1 cellular context compared by ENCODE assay signal in genomic region chr11:66638177-66639065, GRCh38.
TF ChIP-seq lines count a peak whose summit lies in the region.

RBM4 (plus strand) TSS chr11:66638703; CDS start chr11:66639712, 1,009 bp downstream.

TF ChIP-seq in HepG2, 621 proteins besides CTCF, POLR2A, EP300 and RAD21 (continued from another document and continues in another):
- TF ChIP-seq E2F1 (CRISPR knock-in tag; IDR thresholded peaks at IDR 0.05) (peak; percentile 53), ZSCAN9 (CRISPR knock-in tag; IDR thresholded peaks at IDR 0.05; ENCODE audit: borderline replicate concordance) (peak; percentile 64; the same call in 1 of the 2 replicates), RXRA (CRISPR knock-in tag; IDR thresholded peaks at IDR 0.05) (0 out of 2 replicates have a peak, but pooled peaks have one; percentile 35), ZFY (CRISPR knock-in tag; IDR thresholded peaks at IDR 0.05) (peak; percentile 64), ZIK1 (CRISPR knock-in tag; IDR thresholded peaks at IDR 0.05; ENCODE audit: borderline replicate concordance, low read depth) (no peak; the same call in 1 of the 2 replicates), KDM4B (CRISPR knock-in tag; IDR thresholded peaks at IDR 0.05) (0 out of 2 replicates have a peak, but pooled peaks have one; percentile 19), YEATS2 (CRISPR knock-in tag; IDR thresholded peaks at IDR 0.05; ENCODE audit: borderline replicate concordance) (peak; percentile 64; the same call in 1 of the 2 replicates), NR3C1 (CRISPR knock-in tag; IDR thresholded peaks at IDR 0.05) (no peak), NFIC (IDR thresholded peaks at IDR 0.05; ENCODE audit: low read length) (0 out of 2 replicates have a peak, but pooled peaks have one; percentile 36), HMGXB3 (CRISPR knock-in tag; IDR thresholded peaks at IDR 0.05; ENCODE audit: borderline replicate concordance) (peak; percentile 79), NFATC3 (CRISPR knock-in tag; IDR thresholded peaks at IDR 0.05) (0 out of 2 replicates have a peak, but pooled peaks have one; percentile 70), RAD51 (IDR thresholded peaks at IDR 0.05; ENCODE audit: borderline replicate concordance) (no peak), TFE3 (CRISPR knock-in tag; IDR thresholded peaks at IDR 0.05) (peak; percentile 21; the same call in 1 of the 2 replicates), ZNF552 (CRISPR knock-in tag; IDR thresholded peaks at IDR 0.05; ENCODE audit: borderline replicate concordance) (no peak), NKX3-1 (CRISPR knock-in tag; IDR thresholded peaks at IDR 0.05) (no peak), E2F5 (CRISPR knock-in tag; conservative IDR thresholded peaks at IDR 0.05) (peak; percentile 57), TRAFD1 (CRISPR knock-in tag; IDR thresholded peaks at IDR 0.05; ENCODE audit: borderline replicate concordance) (no peak), DRAP1 (CRISPR knock-in tag; IDR thresholded peaks at IDR 0.05) (peak; percentile 72), ZNF670 (CRISPR knock-in tag; IDR thresholded peaks at IDR 0.05; ENCODE audit: borderline replicate concordance) (no peak), NCOA2 (CRISPR knock-in tag; IDR thresholded peaks at IDR 0.05) (peak; percentile 8; the same call in 1 of the 2 replicates), ZFP91 (CRISPR knock-in tag; IDR thresholded peaks at IDR 0.05; ENCODE audit: borderline replicate concordance) (peak; percentile 72; the same call in 1 of the 2 replicates), POLR2AphosphoS2 (IDR thresholded peaks at IDR 0.05; ENCODE audit: low read depth, low read length) (peak; percentile 82), PRDM15 (CRISPR knock-in tag; IDR thresholded peaks at IDR 0.05) (no peak), ZFAT (CRISPR knock-in tag; conservative IDR thresholded peaks at IDR 0.05) (no peak), DR1 (CRISPR knock-in tag; IDR thresholded peaks at IDR 0.05) (peak; percentile 18; the same call in 1 of the 2 replicates), ZKSCAN8 (CRISPR knock-in tag; IDR thresholded peaks at IDR 0.05; ENCODE audit: borderline replicate concordance) (peak; percentile 19; the same call in 1 of the 2 replicates), GLMP (CRISPR knock-in tag; IDR thresholded peaks at IDR 0.05; ENCODE audit: borderline replicate concordance) (no peak), MYC (CRISPR knock-in tag; IDR thresholded peaks at IDR 0.05; ENCODE audit: borderline replicate concordance) (peak; percentile 70), ZNF841 (CRISPR knock-in tag; IDR thresholded peaks at IDR 0.05; ENCODE audit: borderline replicate concordance) (no peak), ARID5B (CRISPR knock-in tag; IDR thresholded peaks at IDR 0.05) (no peak; the same call in 1 of the 2 replicates), ZNF282 (IDR thresholded peaks at IDR 0.05; ENCODE audit: partially characterized antibody) (no peak), SRSF4 (IDR thresholded peaks at IDR 0.05; ENCODE audit: low read depth, low read length, poor library complexity, severe bottlenecking) (peak; percentile 32), PLSCR1 (CRISPR knock-in tag; IDR thresholded peaks at IDR 0.05; ENCODE audit: borderline replicate concordance) (no peak)
